In the genomic region with DNA sequence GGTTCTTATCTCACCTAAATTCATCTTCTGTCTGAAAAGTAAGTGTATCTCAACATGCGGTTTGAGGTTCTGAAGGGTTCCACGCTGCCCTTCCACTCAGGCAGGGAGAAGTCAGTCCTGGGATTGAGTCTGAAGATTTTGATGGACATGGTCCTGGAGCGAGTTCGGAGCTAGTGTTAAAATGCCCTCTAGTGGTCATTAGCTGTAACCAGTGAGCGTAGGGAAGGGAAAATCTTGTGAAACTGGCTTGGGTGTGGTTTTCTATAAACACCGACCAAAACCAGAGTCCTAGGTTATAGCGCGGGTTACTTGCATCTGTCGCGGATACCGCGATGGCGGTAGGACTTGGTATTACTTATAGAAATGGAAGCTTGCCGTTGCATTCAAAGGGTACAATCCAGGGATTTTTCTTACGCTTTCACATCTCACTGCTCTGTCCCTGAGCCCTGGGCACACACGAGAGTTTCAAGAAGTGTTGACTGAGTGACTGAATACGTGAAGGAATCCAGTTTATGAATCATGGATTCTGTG, we compare ENCODE assay signal across 8 cellular contexts.
A peak's percentile ranks its signal among the peaks of the same experiment; 100 is the strongest.
DNase-seq lines count a peak whose midpoint lies in the region; ATAC-seq, FAIRE-seq and TF ChIP-seq lines count a peak whose summit lies in the region.

No MANE protein-coding gene starts in this region.

- H3K4me1 Mint-ChIP-seq in neural progenitor cell, result peaks cover 6% of the 10 kb centered on the region
- H3K4me1 Mint-ChIP-seq in effector memory CD8-positive, alpha-beta T cell (ENCODE audit: low read depth in 2 of 2), result peaks cover 3 to 5% of the 10 kb centered on the region in 2 donors

- no peaks in the 10 kb centered on the region for H3K9me3 Mint-ChIP-seq in neural progenitor cell
- no peaks in the 10 kb centered on the region for H3K9me3 Mint-ChIP-seq in effector memory CD8-positive, alpha-beta T cell

- H3K27me3 Mint-ChIP-seq in neural progenitor cell (ENCODE audit: insufficient read depth, low read depth), result no peaks in the 10 kb centered on the region
- H3K27me3 Mint-ChIP-seq in effector memory CD8-positive, alpha-beta T cell, result peaks cover 33 to 45% of the 10 kb centered on the region in 2 donors

- no peak overlapping the region for H3K4me2 ChIP-seq in neural progenitor cell

- no peaks in the 10 kb centered on the region for H3F3A ChIP-seq in neural progenitor cell (ENCODE audit: low read depth)

- H3K27ac ChIP-seq in neural progenitor cell, result no peak overlapping the region

- no peak overlapping the region for H3K4me3 Mint-ChIP-seq in neural progenitor cell
- no peak overlapping the region for H3K4me3 Mint-ChIP-seq in effector memory CD8-positive, alpha-beta T cell

- TF ChIP-seq POLR2A in GM12891 (IDR thresholded peaks at IDR 0.05; ENCODE audit: low read depth, low read length), result no peak

- H3K79me2 ChIP-seq in neural progenitor cell (ENCODE audit: low read depth), result no peaks in the 10 kb centered on the region

- H3K9me3 ChIP-seq in MG63 (no peaks in the 10 kb centered on the region), neural progenitor cell (ENCODE audit: low read depth) (no peaks in the 10 kb centered on the region)

- no peaks in the 10 kb centered on the region for H4K20me1 ChIP-seq in neural progenitor cell (ENCODE audit: low read depth)

- H3K36me3 Mint-ChIP-seq in neural progenitor cell, result no peaks in the 10 kb centered on the region
- H3K36me3 Mint-ChIP-seq in effector memory CD8-positive, alpha-beta T cell (ENCODE audit: insufficient read depth), result no peaks in the 10 kb centered on the region

- H3K4me3 ChIP-seq in MG63 (peak overlapping the region; percentile 27; the same call in 1 of the 2 replicates), fibroblast of mammary gland (ENCODE audit: control insufficient read depth, low read depth, low read length) (no peak overlapping the region), neural progenitor cell (no peak overlapping the region)

- peak overlapping the region; percentile 28 for H2AFZ ChIP-seq in neural progenitor cell (replicated peaks)

- no peak overlapping the region for H3K27ac Mint-ChIP-seq in neural progenitor cell
- no peak overlapping the region for H3K27ac Mint-ChIP-seq in effector memory CD8-positive, alpha-beta T cell

- H3K36me3 ChIP-seq in MG63 (no peaks in the 10 kb centered on the region), neural progenitor cell (no peaks in the 10 kb centered on the region)

- H3K4me1 ChIP-seq in neural progenitor cell, result no peaks in the 10 kb centered on the region

- DNase-seq in GM12891 (ENCODE audit: insufficient read length, low spot score) (peak; percentile 16), MG63 (peak; percentile 6), SHP77 treated with DMSO at 0.1 percent for 48 hours (lab: John Stamatoyannopoulos, UW) (peak; percentile 40), fibroblast of mammary gland (ENCODE audit: low read depth) (peak; percentile 52), neural progenitor cell (ENCODE audit: low spot score) (peak; percentile 80)
- no peak for DNase-seq in effector memory CD8-positive, alpha-beta T cell

- peak; percentile 81 for ATAC-seq in HG02588 (IDR thresholded peaks at IDR 0.05; ENCODE audit: unreplicated experiment)
- no peak for ATAC-seq in effector memory CD8-positive, alpha-beta T cell (replicated peaks)

- peak; percentile 93 for FAIRE-seq in A204.1 (lab: Jason Lieb, UNC)
- peak; percentile 94 for FAIRE-seq in GM12891 (lab: Jason Lieb, UNC)

- no peak overlapping the region for H3K9ac ChIP-seq in neural progenitor cell

- H3K27me3 ChIP-seq in MG63, result no peaks in the 10 kb centered on the region
- no peaks in the 10 kb centered on the region for H3K27me3 ChIP-seq in neural progenitor cell

- TF ChIP-seq CTCF in fibroblast of mammary gland (conservative IDR thresholded peaks at IDR 0.05; ENCODE audit: control insufficient read depth, insufficient read depth, low read depth, low read length) (peak; percentile 81), neural progenitor cell (IDR thresholded peaks at IDR 0.05) (peak; percentile 91)

TF ChIP-seq in GM12891, 5 proteins besides CTCF, POLR2A, EP300 and RAD21:
- no peak for TF ChIP-seq SPI1 (IDR thresholded peaks at IDR 0.05; ENCODE audit: low read depth, low read length)
- no peak for TF ChIP-seq POU2F2 (IDR thresholded peaks at IDR 0.05; ENCODE audit: low read depth, low read length)

Comparison
In these comparisons a context has a peak if more than half of its experiments do, and no peak if none do; other contexts are left out.
1. DNase-seq: peak in GM12891 (single experiment), MG63 (single experiment), SHP77 treated with DMSO at 0.1 percent for 48 hours (single experiment), fibroblast of mammary gland (single experiment) and neural progenitor cell (single experiment); none in effector memory CD8-positive, alpha-beta T cell (0 of 3).